In the genomic region with DNA sequence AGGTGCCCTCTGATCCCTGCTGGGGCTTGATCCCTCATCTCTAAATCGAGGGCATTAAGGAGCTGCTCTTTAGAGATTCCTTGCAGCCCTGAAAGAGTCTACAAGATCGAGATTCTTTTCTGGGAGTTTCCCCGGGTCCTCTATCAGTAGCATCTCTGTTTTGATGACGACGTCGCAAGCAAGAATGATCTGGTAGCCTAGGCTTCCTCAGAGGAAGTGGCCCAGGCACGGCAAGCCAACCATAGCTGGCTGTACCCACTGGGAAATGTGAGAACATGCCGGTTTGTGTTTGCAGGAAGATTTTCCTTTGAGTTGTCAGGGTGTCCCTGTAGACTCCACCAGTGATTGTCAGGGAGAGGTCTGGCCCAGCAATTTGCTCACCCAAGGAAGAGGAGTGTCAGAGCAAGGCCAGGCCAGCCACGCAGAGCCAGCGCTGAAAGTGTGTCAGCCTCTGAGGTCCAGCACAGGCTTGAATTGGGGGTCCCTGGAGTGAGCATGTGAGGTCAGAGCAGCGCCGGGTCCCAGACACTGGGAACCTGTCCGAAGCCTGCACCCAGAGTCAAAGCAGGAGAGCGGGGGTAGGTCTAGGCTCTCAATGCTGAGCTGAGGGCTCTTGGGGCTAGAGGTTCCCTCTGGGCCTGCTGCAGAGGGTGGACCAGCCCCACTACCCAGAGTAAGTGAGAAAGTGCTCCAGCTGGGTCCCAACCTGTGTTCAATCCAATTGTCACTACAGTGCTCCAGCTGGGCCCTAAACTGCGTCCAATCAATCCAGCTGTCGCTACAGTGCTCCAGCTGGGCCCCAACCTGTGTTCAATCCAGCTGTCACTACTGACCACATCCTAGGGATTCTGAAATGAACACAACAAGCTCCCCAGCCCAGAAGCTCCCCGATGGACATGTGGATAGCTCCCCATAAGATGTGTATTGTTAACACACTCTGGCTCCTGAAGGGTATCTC, we compare ENCODE assay signal across 18 cellular contexts.
A peak's percentile ranks its signal among the peaks of the same experiment; 100 is the strongest.
DNase-seq lines count a peak whose midpoint lies in the region; ATAC-seq and TF ChIP-seq lines count a peak whose summit lies in the region.
"Had no signal": no experiment of that assay in that cellular context is flagged by ENCODE, and none has a peak within 500 bp of the region (broad histone marks: within the 10 kb centered on the region; RNA-seq: fewer than 3 reads in every experiment).

No MANE protein-coding gene starts in this region.

- H3K27me3 Mint-ChIP-seq in IgD-negative memory B cell = no peaks in the 10 kb centered on the region

- H3K27ac Mint-ChIP-seq in IgD-negative memory B cell = peak overlapping the region; percentile 27 to 88 (median 72)
- H3K27ac Mint-ChIP-seq: activated CD4-positive, alpha-beta T cell treated with anti-CD3 and anti-CD28 coated beads, Interleukin-2, amount 10 ng/mL, durations not matched to agents 7 days and 5 days had no signal

- H3K9me3 ChIP-seq in BLaER1 (peaks cover 4% of the 10 kb centered on the region; the same call in 1 of the 2 replicates), left ventricle myocardium inferior (replicated peaks) (no peaks in the 10 kb centered on the region)
- H3K9me3 ChIP-seq: body of pancreas, testis had no signal

- peak overlapping the region; percentile 68 for H3K4me2 ChIP-seq in BLaER1

- DNase-seq in GM13977 (ENCODE audit: low spot score) (peak; percentile 48), left ventricle myocardium inferior (peak; percentile 50), NCI-H2029 (lab: John Stamatoyannopoulos, UW) (no peak)
- DNase-seq: activated CD4-positive, alpha-beta T cell treated with anti-CD3 and anti-CD28 coated beads, Interleukin-2, amount 10 ng/mL, durations not matched to agents 7 days and 5 days; activated gamma-delta T cell treated with Interleukin-2 at 50 U/mL for 16 hours; body of pancreas; DMS 273 treated with DMSO at 0.1 percent for 48 hours; foreskin keratinocyte; Karpas-422; midbrain; NCI-H1694; NCI-H526 treated with DMSO at 0.1 percent for 48 hours; testis had no signal

- H3K4me3 Mint-ChIP-seq in IgD-negative memory B cell = no peak overlapping the region
- H3K4me3 Mint-ChIP-seq: activated CD4-positive, alpha-beta T cell treated with anti-CD3 and anti-CD28 coated beads, Interleukin-2, amount 10 ng/mL, durations not matched to agents 7 days and 5 days had no signal

- H3K4me1 Mint-ChIP-seq in IgD-negative memory B cell = peaks cover 16 to 38% (median 38%) of the 10 kb centered on the region in 3 donors

- no peaks in the 10 kb centered on the region for H3K36me3 ChIP-seq in BLaER1
- no peaks in the 10 kb centered on the region for H3K36me3 ChIP-seq in left ventricle myocardium inferior

- in situ Hi-C loops in GM13977 (cut with MboI; ENCODE audit: low pct_unique_long_range_greater_than_20kb, low sequenced_read_pairs, unreplicated experiment) = no loop called here

- H3K27ac ChIP-seq in BLaER1 = no peak overlapping the region
- H3K27ac ChIP-seq in left ventricle myocardium inferior (replicated peaks) = no peak overlapping the region
- H3K27ac ChIP-seq: body of pancreas, foreskin keratinocyte, testis had no signal

- ATAC-seq in HG03159 (IDR thresholded peaks at IDR 0.05; ENCODE audit: unreplicated experiment) (no peak), HG03196 (IDR thresholded peaks at IDR 0.05; ENCODE audit: unreplicated experiment) (no peak), GM18861 (IDR thresholded peaks at IDR 0.05; ENCODE audit: unreplicated experiment) (no peak)
- ATAC-seq: body of pancreas, foreskin keratinocyte had no signal

- intact Hi-C loops in left ventricle myocardium inferior (cut with micrococcal nuclease) = no loop called here

- no peaks in the 10 kb centered on the region for H3K27me3 ChIP-seq in BLaER1
- peaks cover 7% of the 10 kb centered on the region for H3K27me3 ChIP-seq in left ventricle myocardium inferior (ENCODE audit: low read depth)
- H3K27me3 ChIP-seq: body of pancreas, foreskin keratinocyte, testis had no signal

- H3K36me3 Mint-ChIP-seq in IgD-negative memory B cell = no peaks in the 10 kb centered on the region

- no peak overlapping the region for H3K4me3 ChIP-seq in BLaER1
- no peak overlapping the region for H3K4me3 ChIP-seq in left ventricle myocardium inferior
- H3K4me3 ChIP-seq: body of pancreas, testis had no signal

- H3K9me3 Mint-ChIP-seq in IgD-negative memory B cell = no peaks in the 10 kb centered on the region
- H3K9me3 Mint-ChIP-seq: activated CD4-positive, alpha-beta T cell treated with anti-CD3 and anti-CD28 coated beads, Interleukin-2, amount 10 ng/mL, durations not matched to agents 7 days and 5 days had no signal

- no peak overlapping the region for H3K9ac ChIP-seq in BLaER1

- TF ChIP-seq CTCF in GM13977 (IDR thresholded peaks at IDR 0.05; ENCODE audit: extremely low read depth, insufficient read depth, missing control alignments) (no peak), left ventricle myocardium inferior (IDR thresholded peaks at IDR 0.05; ENCODE audit: borderline replicate concordance) (no peak)

- H3K4me1 ChIP-seq in BLaER1 = peaks cover 11% of the 10 kb centered on the region
- H3K4me1 ChIP-seq in left ventricle myocardium inferior = no peaks in the 10 kb centered on the region
- H3K4me1 ChIP-seq: body of pancreas, foreskin keratinocyte, testis had no signal

- H4K20me1 ChIP-seq in BLaER1 = no peaks in the 10 kb centered on the region
